12 cellular contexts compared by ENCODE assay signal in the genomic region with DNA sequence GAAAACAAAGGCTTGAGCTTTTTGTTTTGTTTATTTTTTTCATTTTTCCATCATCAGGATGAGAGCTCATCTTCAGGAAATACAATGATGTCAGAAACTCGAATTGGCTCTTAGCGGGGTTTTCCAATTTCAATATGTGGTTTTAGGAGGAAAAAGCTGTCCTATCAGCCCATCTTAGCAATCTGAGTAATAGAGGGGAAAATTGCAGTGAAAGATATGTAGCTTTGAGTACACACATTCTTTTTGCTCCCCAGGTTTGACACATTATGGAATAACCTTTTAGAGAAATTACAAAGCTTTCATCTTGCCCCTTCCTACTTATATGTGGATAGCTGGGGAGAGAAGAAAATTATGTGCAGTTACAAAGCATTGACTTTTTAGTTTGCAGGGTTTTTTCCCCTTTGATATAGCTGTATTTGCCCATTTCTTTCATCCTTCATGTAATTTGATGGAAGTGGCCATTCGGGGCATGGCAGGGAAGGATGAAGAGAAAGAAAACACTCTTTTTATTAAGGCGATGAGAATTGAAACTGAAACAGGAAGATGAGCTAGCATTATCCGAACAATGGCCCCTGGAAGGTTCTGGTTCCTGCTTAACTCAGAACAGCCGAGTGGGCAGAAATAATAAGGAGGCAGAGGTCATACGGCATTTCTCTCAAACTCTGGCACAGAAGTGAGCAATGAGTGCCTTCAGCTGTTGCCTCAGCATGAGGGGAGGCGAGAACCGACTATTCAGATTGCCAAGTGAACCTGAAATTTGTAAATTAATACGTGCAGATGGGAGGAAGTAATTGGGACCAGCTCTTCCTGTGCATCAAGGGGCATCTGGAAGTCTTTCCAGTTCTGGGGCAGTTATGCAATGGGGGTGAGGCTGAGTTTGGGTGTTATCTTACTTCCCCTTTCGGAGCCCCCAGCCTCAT.
DNase-seq lines count a peak whose midpoint lies in the region; ATAC-seq and TF ChIP-seq lines count a peak whose summit lies in the region.
"Had no signal": no experiment of that assay in that cellular context is flagged by ENCODE, and none has a peak within 500 bp of the region (broad histone marks: within the 10 kb centered on the region; RNA-seq: fewer than 3 reads in every experiment).

No MANE protein-coding gene starts in this region.

- TF ChIP-seq CTCF in KMS-11 (conservative IDR thresholded peaks at IDR 0.05; ENCODE audit: low read depth, low read length) (no peak), colonic mucosa (IDR thresholded peaks at IDR 0.05) (no peak)

- H3K9me3 Mint-ChIP-seq in activated T-cell treated with anti-CD3 and anti-CD28 coated beads, Interleukin-2, amount 50 U/mL, for 4 hours = no peaks in the 10 kb centered on the region
- no peaks in the 10 kb centered on the region for H3K9me3 Mint-ChIP-seq in activated T-helper 1 cell treated with anti-CD3 and anti-CD28 coated beads, Interleukin-12 subunit alpha, Interleukin-12 subunit beta, Interleukin-2, Interleukin-4 antibody, amounts not matched to agents 30 ng/mL and 10 ng/mL and 1 ng/mL, durations not matched to agents 14 hours and 24 hours and 36 hours

- intact Hi-C loops in activated T-helper 1 cell treated with anti-CD3 and anti-CD28 coated beads, Interleukin-12 subunit alpha, Interleukin-12 subunit beta, Interleukin-2, Interleukin-4 antibody, amounts not matched to agents 30 ng/mL and 10 ng/mL and 1 ng/mL, durations not matched to agents 14 hours and 24 hours and 36 hours (cut with micrococcal nuclease) = no loop called here
- intact Hi-C loops in sciatic nerve (cut with DNase I) = no loop called here
- intact Hi-C loops in colonic mucosa (cut with DNase I) = no loop called here

- no peaks in the 10 kb centered on the region for H3K27me3 Mint-ChIP-seq in activated T-cell treated with anti-CD3 and anti-CD28 coated beads, Interleukin-2, amount 50 U/mL, for 4 hours (ENCODE audit: low read depth)
- peaks cover 6% of the 10 kb centered on the region for H3K27me3 Mint-ChIP-seq in activated T-helper 1 cell treated with anti-CD3 and anti-CD28 coated beads, Interleukin-12 subunit alpha, Interleukin-12 subunit beta, Interleukin-2, Interleukin-4 antibody, amounts not matched to agents 30 ng/mL and 10 ng/mL and 1 ng/mL, durations not matched to agents 14 hours and 24 hours and 36 hours (ENCODE audit: insufficient read depth)

- H3K27ac ChIP-seq in KMS-11 (no peak overlapping the region), colonic mucosa (no peak overlapping the region)
- H3K27ac ChIP-seq: right atrium auricular region had no signal

- peak overlapping the region; percentile 25 for H2AFZ ChIP-seq in KMS-11 (ENCODE audit: low read depth)

- H4K20me1 ChIP-seq in KMS-11 (ENCODE audit: insufficient read depth) = no peaks in the 10 kb centered on the region

- no peak overlapping the region for H3K4me2 ChIP-seq in KMS-11

- H3K4me1 ChIP-seq in KMS-11 (ENCODE audit: low read depth, poor library complexity, severe bottlenecking) = peaks cover 15% of the 10 kb centered on the region
- no peaks in the 10 kb centered on the region for H3K4me1 ChIP-seq in colonic mucosa
- H3K4me1 ChIP-seq: right atrium auricular region had no signal

- H3K27me3 ChIP-seq in KMS-11 (ENCODE audit: insufficient read depth, low read depth) (no peaks in the 10 kb centered on the region), colonic mucosa (no peaks in the 10 kb centered on the region)
- H3K27me3 ChIP-seq: right atrium auricular region had no signal

- no peak for ATAC-seq in activated T-cell treated with anti-CD3 and anti-CD28 coated beads, Interleukin-2, amount 50 U/mL, for 4 hours
- peak; percentile 22 for ATAC-seq in sciatic nerve
- ATAC-seq: HCT116, left colon had no signal

- H3K79me2 ChIP-seq in KMS-11 (ENCODE audit: insufficient read depth, low read depth) = no peaks in the 10 kb centered on the region

- no peak for DNase-seq in activated T-cell treated with anti-CD3 and anti-CD28 coated beads, Interleukin-2, amount 50 U/mL, for 4 hours
- no peak for DNase-seq in activated T-cell treated with anti-CD3 and anti-CD28 coated beads, Interleukin-2, amount 50 U/mL, for 48 hours
- no peak for DNase-seq in activated T-helper 1 cell treated with anti-CD3 and anti-CD28 coated beads, Interleukin-12 subunit alpha, Interleukin-12 subunit beta, Interleukin-2, Interleukin-4 antibody, amounts not matched to agents 30 ng/mL and 10 ng/mL and 1 ng/mL, durations not matched to agents 14 hours and 24 hours and 36 hours (ENCODE audit: low spot score)
- DNase-seq in sciatic nerve (ENCODE audit: low spot score) = no peak
- DNase-seq in colonic mucosa = no peak
- DNase-seq in effector CD8-positive, alpha-beta T cell (lab: John Stamatoyannopoulos, UW) = no peak
- DNase-seq in UCSD-AML1 (lab: John Stamatoyannopoulos, UW; ENCODE audit: unreplicated experiment) = no peak
- DNase-seq: activated CD4-positive, CD25-positive, alpha-beta regulatory T cell treated with anti-CD3 and anti-CD28 coated beads, Interleukin-2, amount 50 U/mL, for 72 hours; left colon had no signal

- H3K4me3 Mint-ChIP-seq in activated T-cell treated with anti-CD3 and anti-CD28 coated beads, Interleukin-2, amount 50 U/mL, for 4 hours = peak overlapping the region; percentile 56
- H3K4me3 Mint-ChIP-seq in activated T-helper 1 cell treated with anti-CD3 and anti-CD28 coated beads, Interleukin-12 subunit alpha, Interleukin-12 subunit beta, Interleukin-2, Interleukin-4 antibody, amounts not matched to agents 30 ng/mL and 10 ng/mL and 1 ng/mL, durations not matched to agents 14 hours and 24 hours and 36 hours = peak overlapping the region; percentile 2

- H3K27ac Mint-ChIP-seq in activated T-helper 1 cell treated with anti-CD3 and anti-CD28 coated beads, Interleukin-12 subunit alpha, Interleukin-12 subunit beta, Interleukin-2, Interleukin-4 antibody, amounts not matched to agents 30 ng/mL and 10 ng/mL and 1 ng/mL, durations not matched to agents 14 hours and 24 hours and 36 hours = peak overlapping the region; percentile 22

- H3K4me3 ChIP-seq in KMS-11 (IDR thresholded peaks at IDR 0.05; ENCODE audit: insufficient read depth, low read depth, low read length) (no peak overlapping the region), colonic mucosa (no peak overlapping the region)
- H3K4me3 ChIP-seq: right atrium auricular region had no signal

- peaks cover 7% of the 10 kb centered on the region for H3K4me1 Mint-ChIP-seq in activated T-cell treated with anti-CD3 and anti-CD28 coated beads, Interleukin-2, amount 50 U/mL, for 4 hours (ENCODE audit: low read depth)
- H3K4me1 Mint-ChIP-seq in activated T-helper 1 cell treated with anti-CD3 and anti-CD28 coated beads, Interleukin-12 subunit alpha, Interleukin-12 subunit beta, Interleukin-2, Interleukin-4 antibody, amounts not matched to agents 30 ng/mL and 10 ng/mL and 1 ng/mL, durations not matched to agents 14 hours and 24 hours and 36 hours (ENCODE audit: low read depth) = peaks cover 7% of the 10 kb centered on the region

- no peaks in the 10 kb centered on the region for H3K36me3 Mint-ChIP-seq in activated T-cell treated with anti-CD3 and anti-CD28 coated beads, Interleukin-2, amount 50 U/mL, for 4 hours (ENCODE audit: insufficient read depth)
- H3K36me3 Mint-ChIP-seq in activated T-helper 1 cell treated with anti-CD3 and anti-CD28 coated beads, Interleukin-12 subunit alpha, Interleukin-12 subunit beta, Interleukin-2, Interleukin-4 antibody, amounts not matched to agents 30 ng/mL and 10 ng/mL and 1 ng/mL, durations not matched to agents 14 hours and 24 hours and 36 hours (ENCODE audit: low read depth) = no peaks in the 10 kb centered on the region

- H3K36me3 ChIP-seq in KMS-11 (ENCODE audit: insufficient read depth) (no peaks in the 10 kb centered on the region), colonic mucosa (no peaks in the 10 kb centered on the region)
- H3K36me3 ChIP-seq: right atrium auricular region had no signal

- H3K9me3 ChIP-seq in colonic mucosa = no peaks in the 10 kb centered on the region
- H3K9me3 ChIP-seq: right atrium auricular region had no signal

- H3K9ac ChIP-seq in KMS-11 (no peak overlapping the region), colonic mucosa (ENCODE audit: low read depth in 2 of 2, low read length in 2 of 2) (no peak overlapping the region)
